ENCODE assay signal across 27 cellular contexts in the genomic region with DNA sequence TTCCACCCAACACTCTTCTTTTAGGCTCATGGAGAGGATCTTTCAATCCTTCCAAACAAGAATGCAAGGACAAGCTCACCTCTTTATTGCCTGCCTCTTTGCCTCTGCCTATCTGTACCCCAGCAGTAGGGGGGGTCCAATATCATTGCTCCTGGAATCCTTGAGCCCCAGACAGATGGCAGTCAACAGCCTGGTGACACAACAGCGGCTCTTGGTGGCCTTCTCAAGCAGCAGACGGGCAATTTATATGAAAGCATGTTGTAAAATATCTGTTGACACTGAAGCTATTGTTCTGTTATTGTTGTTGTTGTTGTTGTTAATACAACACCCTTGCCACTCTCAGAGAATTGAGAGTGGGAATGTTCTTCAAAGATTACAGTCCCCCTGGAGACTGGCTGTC.
"Had no signal": no experiment of that assay in that cellular context is flagged by ENCODE, and none has a peak within 500 bp of the region (broad histone marks: within the 10 kb centered on the region; RNA-seq: fewer than 3 reads in every experiment).

No MANE protein-coding gene starts in this region.

- H3K27ac ChIP-seq: breast epithelium, heart left ventricle, neutrophil, ovary, thoracic aorta had no signal

- H3K36me3 ChIP-seq: breast epithelium, heart left ventricle, neutrophil, ovary, thoracic aorta had no signal

- FAIRE-seq: small intestine, urothelium cell line had no signal

- H3K27me3 Mint-ChIP-seq: stimulated activated naive CD8-positive, alpha-beta T cell treated with anti-CD3 and anti-CD28 coated beads, Interleukin-15, Interleukin-2, amounts not matched to agents 100 ng/mL and 50 ng/mL, for 24 hours had no signal

- H3K4me1 ChIP-seq: breast epithelium had no signal

- H3K4me3 ChIP-seq: breast epithelium, heart left ventricle, ovary, thoracic aorta had no signal

- ATAC-seq: activated naive CD4-positive, alpha-beta T cell treated with anti-CD3 and anti-CD28 coated beads, Interleukin-2, amount 50 U/mL, for 72 hours; activated T-cell treated with anti-CD3 and anti-CD28 coated beads, Interleukin-2, amount 50 U/mL, for 72 hours; esophagus mucosa; heart left ventricle; sciatic nerve; stimulated activated effector memory CD8-positive, alpha-beta T cell treated with anti-CD3 and anti-CD28 coated beads, Interleukin-12 subunit alpha, Interleukin-12 subunit beta, amount 100 ng/mL, for 72 hours had no signal

- H3K9me3 Mint-ChIP-seq: endodermal cell, mesothelial cell of epicardium, nephron progenitor cell had no signal

- H3K27ac Mint-ChIP-seq: activated naive CD4-positive, alpha-beta T cell treated with anti-CD3 and anti-CD28 coated beads, Interleukin-2, amount 50 U/mL, for 72 hours; activated T-cell treated with anti-CD3 and anti-CD28 coated beads, Interleukin-2, amount 50 U/mL, for 72 hours; endodermal cell; mesothelial cell of epicardium; naive B cell; nephron progenitor cell; progenitor cell of endocrine pancreas; stimulated activated effector memory CD8-positive, alpha-beta T cell treated with anti-CD3 and anti-CD28 coated beads, Interleukin-12 subunit alpha, Interleukin-12 subunit beta, amount 100 ng/mL, for 72 hours; stimulated activated naive CD8-positive, alpha-beta T cell treated with anti-CD3 and anti-CD28 coated beads, Interleukin-15, Interleukin-2, amounts not matched to agents 100 ng/mL and 50 ng/mL, for 24 hours had no signal

- DNase-seq: activated CD4-positive, alpha-beta T cell treated with anti-CD3 and anti-CD28 coated beads for 4 hours; activated CD4-positive, alpha-beta T cell treated with anti-CD3 and anti-CD28 coated beads, Interleukin-2, amount 50 U/mL, for 4 hours; activated naive CD4-positive, alpha-beta T cell; activated T-cell treated with anti-CD3 and anti-CD28 coated beads for 4 hours; activated T-cell treated with anti-CD3 and anti-CD28 coated beads, Interleukin-2, amount 50 U/mL, for 72 hours; central memory CD4-positive, alpha-beta T cell; endodermal cell; foreskin fibroblast; heart left ventricle; hypothalamus; naive B cell; nephron progenitor cell; ovary; small intestine; stimulated activated CD4-positive, alpha-beta T cell treated with anti-CD3 and anti-CD28 coated beads, Interleukin-4, amount 100 ng/mL, for 24 hours; trophoblast cell had no signal

- H3K27me3 ChIP-seq: breast epithelium, heart left ventricle, neutrophil, ovary had no signal

- H3K36me3 Mint-ChIP-seq: activated naive CD4-positive, alpha-beta T cell treated with anti-CD3 and anti-CD28 coated beads, Interleukin-2, amount 50 U/mL, for 72 hours; mesothelial cell of epicardium; naive B cell; stimulated activated effector memory CD8-positive, alpha-beta T cell treated with anti-CD3 and anti-CD28 coated beads, Interleukin-12 subunit alpha, Interleukin-12 subunit beta, amount 100 ng/mL, for 72 hours had no signal

- H3K4me1 Mint-ChIP-seq: naive B cell; stimulated activated effector memory CD8-positive, alpha-beta T cell treated with anti-CD3 and anti-CD28 coated beads, Interleukin-12 subunit alpha, Interleukin-12 subunit beta, amount 100 ng/mL, for 72 hours had no signal

- H3K4me3 Mint-ChIP-seq: activated T-cell treated with anti-CD3 and anti-CD28 coated beads, Interleukin-2, amount 50 U/mL, for 72 hours; endodermal cell; mesothelial cell of epicardium; naive B cell; nephron progenitor cell; stimulated activated effector memory CD8-positive, alpha-beta T cell treated with anti-CD3 and anti-CD28 coated beads, Interleukin-12 subunit alpha, Interleukin-12 subunit beta, amount 100 ng/mL, for 72 hours; stimulated activated naive CD8-positive, alpha-beta T cell treated with anti-CD3 and anti-CD28 coated beads, Interleukin-15, Interleukin-2, amounts not matched to agents 100 ng/mL and 50 ng/mL, for 24 hours had no signal

- H3K9me3 ChIP-seq: breast epithelium, heart left ventricle, neutrophil, ovary, thoracic aorta had no signal
